Comparison of ENCODE assay signal across 22 cellular contexts in the genomic region with DNA sequence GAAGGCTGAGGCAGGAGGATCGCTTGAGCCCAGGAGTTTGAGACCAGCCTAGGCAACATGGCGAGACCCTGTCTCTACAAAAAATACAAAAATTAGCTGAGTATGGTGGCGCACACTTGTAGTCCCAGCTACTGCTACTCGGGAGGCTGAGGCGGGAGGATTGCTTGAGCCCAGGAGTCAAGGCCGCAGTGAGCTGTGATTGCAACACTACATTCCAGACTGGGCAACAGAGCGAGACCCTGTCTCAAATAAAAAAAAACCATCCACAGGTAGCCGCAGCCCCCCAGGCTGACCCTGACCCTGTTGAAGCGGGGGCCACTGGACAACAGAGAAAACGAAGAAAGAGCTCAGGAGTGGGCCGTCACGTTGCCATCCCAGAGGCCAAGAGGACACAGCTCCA. TPM values are rescaled to one million over a fixed set of nuclear protein-coding genes. Genes with fewer than 3 reads are reported as not detected.
DNase-seq lines count a peak whose midpoint lies in the region; ATAC-seq and TF ChIP-seq lines count a peak whose summit lies in the region.
"Had no signal": no experiment of that assay in that cellular context is flagged by ENCODE, and none has a peak within 500 bp of the region (broad histone marks: within the 10 kb centered on the region; RNA-seq: fewer than 3 reads in every experiment).

No MANE protein-coding gene starts in this region.

- peaks cover 0 to 9% (median 0%) of the 10 kb centered on the region in 3 donors for H3K27me3 Mint-ChIP-seq in CD14-positive monocyte (ENCODE audit: low read depth in 3 of 3)
- peaks cover 11% of the 10 kb centered on the region for H3K27me3 Mint-ChIP-seq in activated CD4-positive, alpha-beta T cell treated with anti-CD3 and anti-CD28 coated beads for 36 hours
- H3K27me3 Mint-ChIP-seq: CD4-positive, alpha-beta T cell had no signal

- H3K9me3 ChIP-seq in OCI-LY1 (ENCODE audit: low read length) = no peaks in the 10 kb centered on the region
- H3K9me3 ChIP-seq in neural cell (ENCODE audit: low read length) = no peaks in the 10 kb centered on the region
- H3K9me3 ChIP-seq: BE2C, HAP-1, SJSA1 had no signal

- TF ChIP-seq CTCF in CD14-positive monocyte (IDR thresholded peaks at IDR 0.05) (no peak), OCI-LY1 (IDR thresholded peaks at IDR 0.05; ENCODE audit: low read length) (no peak), neural cell (IDR thresholded peaks at IDR 0.05; ENCODE audit: poor library complexity, severe bottlenecking) (no peak)

- no peak for DNase-seq in CD14-positive monocyte (ENCODE audit: low spot score)
- DNase-seq in NOMO-1 treated with dmso at 0.1 percent for 144 hours (lab: John Stamatoyannopoulos, UW; ENCODE audit: unreplicated experiment) = no peak
- DNase-seq in ACHN = no peak
- DNase-seq in activated CD4-positive, alpha-beta T cell treated with anti-CD3 and anti-CD28 coated beads for 36 hours = no peak
- DNase-seq: BE2C; CD4-positive, alpha-beta T cell; GOT3; HFFc6; KBM-7; MM.1S; NCI-H1694; NCI-H2029 treated with DMSO at 0.1 percent for 48 hours; NCI-H2227 treated with DMSO at 0.1 percent for 48 hours; NCI-H526 treated with DMSO at 0.1 percent for 48 hours; PC-3 had no signal

- CTCF ChIA-PET in activated CD4-positive, alpha-beta T cell treated with anti-CD3 and anti-CD28 coated beads for 36 hours (lab: Charles Lee) = interaction anchor here (0.7 kb wide), 1 partner anchor 54 kb away, joined by 4 read pairs; no protein-coding TSS in a partner anchor

- no peaks in the 10 kb centered on the region for H3F3A ChIP-seq in OCI-LY1 (ENCODE audit: insufficient read depth, low read length)
- H3F3A ChIP-seq in neural cell (ENCODE audit: insufficient read depth, low read length, poor library complexity, severe bottlenecking) = no peaks in the 10 kb centered on the region

- no peak for TF ChIP-seq RAD21 in neural cell (conservative IDR thresholded peaks at IDR 0.05)

- H3K9me2 ChIP-seq in OCI-LY1 (ENCODE audit: low read depth, low read length) (no peaks in the 10 kb centered on the region), neural cell (ENCODE audit: insufficient read depth, low read length) (no peaks in the 10 kb centered on the region)

- peak overlapping the region; percentile 96 for H3K27ac ChIP-seq in OCI-LY1 (ENCODE audit: low read depth, low read length, poor library complexity, severe bottlenecking)
- no peak overlapping the region for H3K27ac ChIP-seq in neural cell (ENCODE audit: low read length)
- H3K27ac ChIP-seq: SJSA1 had no signal

- peak overlapping the region; percentile 92 for H3K4me3 ChIP-seq in OCI-LY1 (ENCODE audit: low read depth, low read length, poor library complexity, severe bottlenecking)
- peak overlapping the region; percentile 96 for H3K4me3 ChIP-seq in neural cell (ENCODE audit: low read length)
- H3K4me3 ChIP-seq: HAP-1, SJSA1 had no signal

- peak overlapping the region; percentile 95 to 96 for H3K4me3 Mint-ChIP-seq in CD14-positive monocyte
- H3K4me3 Mint-ChIP-seq in activated CD4-positive, alpha-beta T cell treated with anti-CD3 and anti-CD28 coated beads for 36 hours = no peak overlapping the region
- H3K4me3 Mint-ChIP-seq: CD4-positive, alpha-beta T cell; HFFc6 had no signal

- no peaks in the 10 kb centered on the region for H4K20me1 ChIP-seq in OCI-LY1 (ENCODE audit: insufficient read depth, low read length)
- H4K20me1 ChIP-seq in neural cell (ENCODE audit: insufficient read depth) = peaks cover 4% of the 10 kb centered on the region

- H3K36me3 Mint-ChIP-seq in CD14-positive monocyte = peaks cover 68 to 73% of the 10 kb centered on the region in 2 donors
- no peaks in the 10 kb centered on the region for H3K36me3 Mint-ChIP-seq in activated CD4-positive, alpha-beta T cell treated with anti-CD3 and anti-CD28 coated beads for 36 hours (ENCODE audit: low read depth)

- peaks cover 0 to 2% (median 0%) of the 10 kb centered on the region in 7 donors for H3K9me3 Mint-ChIP-seq in CD14-positive monocyte
- H3K9me3 Mint-ChIP-seq in activated CD4-positive, alpha-beta T cell treated with anti-CD3 and anti-CD28 coated beads for 36 hours (ENCODE audit: low read depth) = no peaks in the 10 kb centered on the region
- H3K9me3 Mint-ChIP-seq: CD4-positive, alpha-beta T cell; HFFc6 had no signal

- H3K4me1 Mint-ChIP-seq in CD14-positive monocyte = peaks cover 35% of the 10 kb centered on the region
- peaks cover 4% of the 10 kb centered on the region for H3K4me1 Mint-ChIP-seq in activated CD4-positive, alpha-beta T cell treated with anti-CD3 and anti-CD28 coated beads for 36 hours

- H3K36me3 ChIP-seq in OCI-LY1 (ENCODE audit: insufficient read depth, low read length) = peaks cover 71% of the 10 kb centered on the region
- H3K36me3 ChIP-seq in neural cell (ENCODE audit: insufficient read depth, low read length) = peaks cover 14% of the 10 kb centered on the region
- H3K36me3 ChIP-seq: BE2C, SJSA1 had no signal

- no peak for ATAC-seq in GM21447 (IDR thresholded peaks at IDR 0.05; ENCODE audit: unreplicated experiment)
- no peak for ATAC-seq in activated CD4-positive, alpha-beta T cell treated with anti-CD3 and anti-CD28 coated beads for 36 hours
- ATAC-seq: PC-3 had no signal

- H2AFZ ChIP-seq in OCI-LY1 (ENCODE audit: low read length) (no peak overlapping the region), neural cell (ENCODE audit: low read depth, low read length) (no peak overlapping the region)

- intact Hi-C loops in CD14-positive monocyte (cut with micrococcal nuclease) = loop anchor here in 1 of 2 donors (5.0 kb wide), 1 partner anchor 32 kb away; no protein-coding TSS in a partner anchor
- intact Hi-C loops in activated CD4-positive, alpha-beta T cell treated with anti-CD3 and anti-CD28 coated beads for 36 hours (cut with DNase I, micrococcal nuclease) = loop anchor here in 1 of 2 experiments (5.0 kb wide), 1 partner anchor 517 kb away; no protein-coding TSS in a partner anchor

- peak overlapping the region in 2 of 7 donors; percentile 30 to 48 for H3K27ac Mint-ChIP-seq in CD14-positive monocyte
- no peak overlapping the region for H3K27ac Mint-ChIP-seq in activated CD4-positive, alpha-beta T cell treated with anti-CD3 and anti-CD28 coated beads for 36 hours
- H3K27ac Mint-ChIP-seq: CD4-positive, alpha-beta T cell; HFFc6 had no signal

- H3K79me2 ChIP-seq in OCI-LY1 (ENCODE audit: insufficient read depth, low read length) = peaks cover 24% of the 10 kb centered on the region
- peaks cover 43% of the 10 kb centered on the region for H3K79me2 ChIP-seq in neural cell (replicated peaks; ENCODE audit: insufficient read depth, low read length)

- no peaks in the 10 kb centered on the region for H3K27me3 ChIP-seq in OCI-LY1 (ENCODE audit: insufficient read depth, low read length)
- no peaks in the 10 kb centered on the region for H3K27me3 ChIP-seq in neural cell (ENCODE audit: insufficient read depth, low read depth, low read length)
- H3K27me3 ChIP-seq: BE2C, SJSA1 had no signal

- H3K4me1 ChIP-seq in OCI-LY1 (ENCODE audit: insufficient read depth, low read length, severe bottlenecking) = peaks cover 31% of the 10 kb centered on the region
- H3K4me1 ChIP-seq: BE2C had no signal

- H3K4me2 ChIP-seq in OCI-LY1 (ENCODE audit: low read length) (peak overlapping the region; percentile 96), neural cell (ENCODE audit: low read length) (no peak overlapping the region)

- H3K9ac ChIP-seq in OCI-LY1 (ENCODE audit: low read length) (peak overlapping the region; percentile 92; the same call in 1 of the 2 replicates), neural cell (ENCODE audit: low read length) (no peak overlapping the region)

- TF ChIP-seq EP300 in neural cell (conservative IDR thresholded peaks at IDR 0.05; ENCODE audit: poor library complexity, severe bottlenecking) = no peak

- POLR2A ChIA-PET in activated CD4-positive, alpha-beta T cell treated with anti-CD3 and anti-CD28 coated beads for 36 hours (lab: Charles Lee) = no interaction called here

- in situ Hi-C loops in ACHN (cut with HindIII; ENCODE audit: low pct_ligation_motif_present, low pct_unique_long_range_greater_than_20kb, low sequenced_read_pairs) = no loop called here

TF ChIP-seq in neural cell, 6 proteins besides CTCF, POLR2A, EP300 and RAD21 (continues in another document):
- TF ChIP-seq MXI1 (conservative IDR thresholded peaks at IDR 0.05; ENCODE audit: poor library complexity, severe bottlenecking) (no peak), SMC3 (conservative IDR thresholded peaks at IDR 0.05; ENCODE audit: poor library complexity) (no peak), TAF1 (IDR thresholded peaks at IDR 0.05; ENCODE audit: low read depth) (no peak), EZH2 (IDR thresholded peaks at IDR 0.05; ENCODE audit: borderline replicate concordance, insufficient read depth, low read length, poor library complexity, severe bottlenecking) (no peak), POLR2AphosphoS5 (IDR thresholded peaks at IDR 0.05) (no peak)

RNA-seq across cellular contexts. Expression of gene SLC43A2, which starts 4.0 kb away (rescaled TPM):
- polyA plus RNA-seq in CD14-positive monocyte (100 to 1,000 TPM; 115 to 151 TPM), neural cell (60.1 and 69.0 TPM in 2 replicates)
- 97.8 and 108 TPM in 2 replicates for polyA minus RNA-seq in neural cell
- 1 to 10 TPM in 1 of 2 experiments, under 1 TPM in 1; 0.76 to 1.1 TPM for total RNA-seq in activated CD4-positive, alpha-beta T cell treated with anti-CD3 and anti-CD28 coated beads for 36 hours

RNA-seq across cellular contexts. Expression of gene SCARF1, which starts 20.9 kb away (rescaled TPM):
- polyA plus RNA-seq in CD14-positive monocyte (1 to 10 TPM; 5.2 to 6.3 TPM), neural cell (3.0 and 5.4 TPM in 2 replicates)
- polyA minus RNA-seq in neural cell = 0.73 and 1.2 TPM in 2 replicates
- total RNA-seq in activated CD4-positive, alpha-beta T cell treated with anti-CD3 and anti-CD28 coated beads for 36 hours = 1 to 10 TPM in 1 of 2 experiments, under 1 TPM in 1; 0.98 to 1.2 TPM
- total RNA-seq: A673, NCI-H460 had no signal

RNA-seq across cellular contexts. Expression of gene RILP, which starts 25.0 kb away (rescaled TPM):
- 10 to 100 TPM; 49.4 to 49.5 TPM for polyA plus RNA-seq in CD14-positive monocyte
- 7.5 and 14.9 TPM in 2 replicates for polyA plus RNA-seq in neural cell
- 1.2 and 2.7 TPM in 2 replicates for polyA minus RNA-seq in neural cell
- total RNA-seq in activated CD4-positive, alpha-beta T cell treated with anti-CD3 and anti-CD28 coated beads for 36 hours = 1 to 10 TPM; 2.1 to 2.6 TPM
